Comparison of ENCODE assay signal across 1 cellular context in the genomic region with DNA sequence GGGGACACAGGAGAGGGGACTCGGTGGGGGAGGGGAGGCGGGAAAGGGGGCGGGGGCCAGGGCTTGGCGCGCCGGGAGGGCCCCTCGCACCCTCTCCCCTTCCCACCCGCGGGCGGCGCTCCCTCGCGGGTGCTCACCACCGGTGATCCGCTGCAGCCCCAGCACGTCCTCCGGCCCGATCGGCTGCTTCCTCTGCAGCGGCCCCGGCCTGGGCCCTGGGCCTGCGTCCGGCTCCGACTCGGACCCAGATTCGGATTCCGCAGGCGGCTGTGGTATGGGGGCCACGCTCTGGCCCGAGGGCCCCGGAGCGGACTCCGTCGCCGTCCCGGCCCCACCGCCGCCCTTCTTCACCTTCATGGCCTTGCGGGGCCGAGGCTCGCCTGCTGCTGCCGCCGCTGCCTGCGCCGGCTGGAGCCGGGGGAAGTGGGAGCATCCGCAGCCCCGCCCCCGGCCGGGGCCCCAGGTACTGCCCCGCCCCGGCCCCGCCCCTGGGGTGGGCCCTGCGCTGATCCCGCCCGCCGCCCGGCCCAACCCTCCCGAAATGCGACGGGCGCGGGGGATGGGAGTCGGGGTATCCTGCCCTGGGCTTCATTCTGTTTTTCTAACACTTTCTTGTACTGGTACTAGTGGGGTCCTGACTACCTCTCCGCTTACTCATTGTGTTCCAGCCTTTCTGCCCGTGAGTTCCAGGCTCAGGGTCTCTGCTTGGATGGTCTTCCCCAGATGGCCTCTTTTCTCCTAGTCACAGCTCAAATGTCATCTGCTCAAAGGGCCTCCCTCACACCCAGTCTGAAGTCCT.
TF ChIP-seq lines count a peak whose summit lies in the region.

A gene (minus strand): TSS at position 424 of the 799 bp plus-strand sequence. CDS start 67 bp downstream, at position 357.

TF ChIP-seq in HepG2, 621 proteins besides CTCF, POLR2A, EP300 and RAD21 (continued from another document and continues in another):
- TF ChIP-seq ARID2 (CRISPR knock-in tag; IDR thresholded peaks at IDR 0.05; ENCODE audit: borderline replicate concordance) (no peak), KAT2B (IDR thresholded peaks at IDR 0.05; ENCODE audit: borderline replicate concordance, low read depth, low read length) (no peak), FOXA1 (IDR thresholded peaks at IDR 0.05) (no peak), FOXA1 (CRISPR knock-in tag; IDR thresholded peaks at IDR 0.05) (no peak), GTF2F1 (IDR thresholded peaks at IDR 0.05; ENCODE audit: low read length) (no peak), ZNF773 (CRISPR knock-in tag; IDR thresholded peaks at IDR 0.05; ENCODE audit: borderline replicate concordance) (peak; percentile 62; the same call in 1 of the 2 replicates), KLF16 (CRISPR knock-in tag; IDR thresholded peaks at IDR 0.05) (peak in 1 of 2 experiments; percentile 55; a peak in 1 of 4 replicates), ZNF605 (CRISPR knock-in tag; IDR thresholded peaks at IDR 0.05) (0 out of 2 replicates have a peak, but pooled peaks have one; percentile 27), ZNF468 (CRISPR knock-in tag; IDR thresholded peaks at IDR 0.05) (0 out of 2 replicates have a peak, but pooled peaks have one; percentile 28), MYNN (CRISPR knock-in tag; IDR thresholded peaks at IDR 0.05; ENCODE audit: low read depth) (no peak), HNRNPUL1 (IDR thresholded peaks at IDR 0.05; ENCODE audit: low read depth, low read length) (no peak), ZNF572 (CRISPR knock-in tag; IDR thresholded peaks at IDR 0.05) (no peak), KLF15 (CRISPR knock-in tag; IDR thresholded peaks at IDR 0.05; ENCODE audit: borderline replicate concordance) (no peak), NBN (conservative IDR thresholded peaks at IDR 0.05) (no peak), ELF3 (CRISPR knock-in tag; IDR thresholded peaks at IDR 0.05) (0 out of 2 replicates have a peak, but pooled peaks have one; percentile 16), PHF20 (CRISPR knock-in tag; IDR thresholded peaks at IDR 0.05) (peak; percentile 51; the same call in 1 of the 2 replicates), EED (CRISPR knock-in tag; IDR thresholded peaks at IDR 0.05) (no peak), SSRP1 (CRISPR knock-in tag; IDR thresholded peaks at IDR 0.05) (no peak), ZSCAN20 (CRISPR knock-in tag; IDR thresholded peaks at IDR 0.05; ENCODE audit: borderline replicate concordance) (0 out of 2 replicates have a peak, but pooled peaks have one; percentile 62), KLF6 (CRISPR knock-in tag; IDR thresholded peaks at IDR 0.05) (0 out of 2 replicates have a peak, but pooled peaks have one; percentile 27), HOXA7 (CRISPR knock-in tag; IDR thresholded peaks at IDR 0.05) (no peak), ZNF510 (CRISPR knock-in tag; IDR thresholded peaks at IDR 0.05; ENCODE audit: low read depth) (no peak), KDM3A (CRISPR knock-in tag; IDR thresholded peaks at IDR 0.05; ENCODE audit: low read depth) (0 out of 2 replicates have a peak, but pooled peaks have one; percentile 35), STAG1 (CRISPR knock-in tag; IDR thresholded peaks at IDR 0.05) (no peak), HIVEP1 (CRISPR knock-in tag; IDR thresholded peaks at IDR 0.05) (0 out of 2 replicates have a peak, but pooled peaks have one; percentile 33), RBFOX2 (IDR thresholded peaks at IDR 0.05; ENCODE audit: low read depth, low read length) (peak; percentile 67), CHCHD3 (CRISPR knock-in tag; IDR thresholded peaks at IDR 0.05) (no peak), HDAC1 (CRISPR knock-in tag; IDR thresholded peaks at IDR 0.05) (peak; percentile 52; the same call in 1 of the 2 replicates), ZNF20 (CRISPR knock-in tag; IDR thresholded peaks at IDR 0.05) (no peak), ZNF547 (CRISPR knock-in tag; IDR thresholded peaks at IDR 0.05) (no peak), SRY (CRISPR knock-in tag; IDR thresholded peaks at IDR 0.05) (peak; percentile 64; the same call in 1 of the 2 replicates), KDM5A (IDR thresholded peaks at IDR 0.05; ENCODE audit: borderline replicate concordance, low read length) (no peak; the same call in 1 of the 2 replicates), GATAD1 (CRISPR knock-in tag; IDR thresholded peaks at IDR 0.05) (no peak), FOXK2 (IDR thresholded peaks at IDR 0.05) (no peak)
- TF ChIP-seq, protein P1, sequence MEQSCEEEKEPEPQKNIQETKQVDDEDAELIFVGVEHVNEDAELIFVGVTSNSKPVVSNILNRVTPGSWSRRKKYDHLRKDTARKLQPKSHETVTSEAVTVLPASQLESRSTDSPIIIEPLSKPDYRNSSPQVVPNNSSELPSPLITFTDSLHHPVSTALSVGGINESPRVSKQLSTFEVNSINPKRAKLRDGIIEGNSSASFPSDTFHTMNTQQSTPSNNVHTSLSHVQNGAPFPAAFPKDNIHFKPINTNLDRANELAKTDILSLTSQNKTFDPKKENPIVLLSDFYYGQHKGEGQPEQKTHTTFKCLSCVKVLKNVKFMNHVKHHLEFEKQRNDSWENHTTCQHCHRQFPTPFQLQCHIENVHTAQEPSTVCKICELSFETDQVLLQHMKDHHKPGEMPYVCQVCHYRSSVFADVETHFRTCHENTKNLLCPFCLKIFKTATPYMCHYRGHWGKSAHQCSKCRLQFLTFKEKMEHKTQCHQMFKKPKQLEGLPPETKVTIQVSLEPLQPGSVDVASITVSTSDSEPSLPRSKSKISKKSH (CRISPR knock-in tag; IDR thresholded peaks at IDR 0.05; ENCODE audit: borderline replicate concordance), result no peak
- TF ChIP-seq, protein P2, sequence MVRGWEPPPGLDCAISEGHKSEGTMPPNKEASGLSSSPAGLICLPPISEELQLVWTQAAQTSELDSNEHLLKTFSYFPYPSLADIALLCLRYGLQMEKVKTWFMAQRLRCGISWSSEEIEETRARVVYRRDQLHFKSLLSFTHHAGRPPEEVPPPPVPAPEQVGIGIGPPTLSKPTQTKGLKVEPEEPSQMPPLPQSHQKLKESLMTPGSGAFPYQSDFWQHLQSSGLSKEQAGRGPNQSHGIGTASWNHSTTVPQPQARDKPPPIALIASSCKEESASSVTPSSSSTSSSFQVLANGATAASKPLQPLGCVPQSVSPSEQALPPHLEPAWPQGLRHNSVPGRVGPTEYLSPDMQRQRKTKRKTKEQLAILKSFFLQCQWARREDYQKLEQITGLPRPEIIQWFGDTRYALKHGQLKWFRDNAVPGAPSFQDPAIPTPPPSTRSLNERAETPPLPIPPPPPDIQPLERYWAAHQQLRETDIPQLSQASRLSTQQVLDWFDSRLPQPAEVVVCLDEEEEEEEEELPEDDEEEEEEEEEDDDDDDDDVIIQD (CRISPR knock-in tag; IDR thresholded peaks at IDR 0.05; ENCODE audit: low read depth), result no peak
- TF ChIP-seq, protein P3, sequence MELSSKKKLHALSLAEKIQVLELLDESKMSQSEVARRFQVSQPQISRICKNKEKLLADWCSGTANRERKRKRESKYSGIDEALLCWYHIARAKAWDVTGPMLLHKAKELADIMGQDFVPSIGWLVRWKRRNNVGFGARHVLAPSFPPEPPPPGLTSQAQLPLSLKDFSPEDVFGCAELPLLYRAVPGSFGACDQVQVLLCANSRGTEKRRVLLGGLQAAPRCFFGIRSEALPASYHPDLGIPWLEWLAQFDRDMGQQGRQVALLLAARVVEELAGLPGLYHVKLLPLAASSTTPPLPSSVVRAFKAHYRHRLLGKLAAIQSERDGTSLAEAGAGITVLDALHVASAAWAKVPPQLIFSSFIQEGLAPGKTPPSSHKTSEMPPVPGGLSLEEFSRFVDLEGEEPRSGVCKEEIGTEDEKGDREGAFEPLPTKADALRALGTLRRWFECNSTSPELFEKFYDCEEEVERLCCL (CRISPR knock-in tag; IDR thresholded peaks at IDR 0.05; ENCODE audit: borderline replicate concordance), result no peak
- TF ChIP-seq, protein P4, sequence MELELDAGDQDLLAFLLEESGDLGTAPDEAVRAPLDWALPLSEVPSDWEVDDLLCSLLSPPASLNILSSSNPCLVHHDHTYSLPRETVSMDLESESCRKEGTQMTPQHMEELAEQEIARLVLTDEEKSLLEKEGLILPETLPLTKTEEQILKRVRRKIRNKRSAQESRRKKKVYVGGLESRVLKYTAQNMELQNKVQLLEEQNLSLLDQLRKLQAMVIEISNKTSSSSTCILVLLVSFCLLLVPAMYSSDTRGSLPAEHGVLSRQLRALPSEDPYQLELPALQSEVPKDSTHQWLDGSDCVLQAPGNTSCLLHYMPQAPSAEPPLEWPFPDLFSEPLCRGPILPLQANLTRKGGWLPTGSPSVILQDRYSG (CRISPR knock-in tag; IDR thresholded peaks at IDR 0.05), result peak; percentile 27; the same call in 1 of the 2 replicates
- TF ChIP-seq, protein P5, sequence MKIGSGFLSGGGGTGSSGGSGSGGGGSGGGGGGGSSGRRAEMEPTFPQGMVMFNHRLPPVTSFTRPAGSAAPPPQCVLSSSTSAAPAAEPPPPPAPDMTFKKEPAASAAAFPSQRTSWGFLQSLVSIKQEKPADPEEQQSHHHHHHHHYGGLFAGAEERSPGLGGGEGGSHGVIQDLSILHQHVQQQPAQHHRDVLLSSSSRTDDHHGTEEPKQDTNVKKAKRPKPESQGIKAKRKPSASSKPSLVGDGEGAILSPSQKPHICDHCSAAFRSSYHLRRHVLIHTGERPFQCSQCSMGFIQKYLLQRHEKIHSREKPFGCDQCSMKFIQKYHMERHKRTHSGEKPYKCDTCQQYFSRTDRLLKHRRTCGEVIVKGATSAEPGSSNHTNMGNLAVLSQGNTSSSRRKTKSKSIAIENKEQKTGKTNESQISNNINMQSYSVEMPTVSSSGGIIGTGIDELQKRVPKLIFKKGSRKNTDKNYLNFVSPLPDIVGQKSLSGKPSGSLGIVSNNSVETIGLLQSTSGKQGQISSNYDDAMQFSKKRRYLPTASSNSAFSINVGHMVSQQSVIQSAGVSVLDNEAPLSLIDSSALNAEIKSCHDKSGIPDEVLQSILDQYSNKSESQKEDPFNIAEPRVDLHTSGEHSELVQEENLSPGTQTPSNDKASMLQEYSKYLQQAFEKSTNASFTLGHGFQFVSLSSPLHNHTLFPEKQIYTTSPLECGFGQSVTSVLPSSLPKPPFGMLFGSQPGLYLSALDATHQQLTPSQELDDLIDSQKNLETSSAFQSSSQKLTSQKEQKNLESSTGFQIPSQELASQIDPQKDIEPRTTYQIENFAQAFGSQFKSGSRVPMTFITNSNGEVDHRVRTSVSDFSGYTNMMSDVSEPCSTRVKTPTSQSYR (CRISPR knock-in tag; IDR thresholded peaks at IDR 0.05; ENCODE audit: borderline replicate concordance), result peak; percentile 22; the same call in 1 of the 2 replicates
- TF ChIP-seq, protein P6, sequence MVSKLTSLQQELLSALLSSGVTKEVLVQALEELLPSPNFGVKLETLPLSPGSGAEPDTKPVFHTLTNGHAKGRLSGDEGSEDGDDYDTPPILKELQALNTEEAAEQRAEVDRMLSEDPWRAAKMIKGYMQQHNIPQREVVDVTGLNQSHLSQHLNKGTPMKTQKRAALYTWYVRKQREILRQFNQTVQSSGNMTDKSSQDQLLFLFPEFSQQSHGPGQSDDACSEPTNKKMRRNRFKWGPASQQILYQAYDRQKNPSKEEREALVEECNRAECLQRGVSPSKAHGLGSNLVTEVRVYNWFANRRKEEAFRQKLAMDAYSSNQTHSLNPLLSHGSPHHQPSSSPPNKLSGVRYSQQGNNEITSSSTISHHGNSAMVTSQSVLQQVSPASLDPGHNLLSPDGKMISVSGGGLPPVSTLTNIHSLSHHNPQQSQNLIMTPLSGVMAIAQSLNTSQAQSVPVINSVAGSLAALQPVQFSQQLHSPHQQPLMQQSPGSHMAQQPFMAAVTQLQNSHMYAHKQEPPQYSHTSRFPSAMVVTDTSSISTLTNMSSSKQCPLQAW (CRISPR knock-in tag; IDR thresholded peaks at IDR 0.05), result 0 out of 2 replicates have a peak, but pooled peaks have one; percentile 58
- TF ChIP-seq, protein P7, sequence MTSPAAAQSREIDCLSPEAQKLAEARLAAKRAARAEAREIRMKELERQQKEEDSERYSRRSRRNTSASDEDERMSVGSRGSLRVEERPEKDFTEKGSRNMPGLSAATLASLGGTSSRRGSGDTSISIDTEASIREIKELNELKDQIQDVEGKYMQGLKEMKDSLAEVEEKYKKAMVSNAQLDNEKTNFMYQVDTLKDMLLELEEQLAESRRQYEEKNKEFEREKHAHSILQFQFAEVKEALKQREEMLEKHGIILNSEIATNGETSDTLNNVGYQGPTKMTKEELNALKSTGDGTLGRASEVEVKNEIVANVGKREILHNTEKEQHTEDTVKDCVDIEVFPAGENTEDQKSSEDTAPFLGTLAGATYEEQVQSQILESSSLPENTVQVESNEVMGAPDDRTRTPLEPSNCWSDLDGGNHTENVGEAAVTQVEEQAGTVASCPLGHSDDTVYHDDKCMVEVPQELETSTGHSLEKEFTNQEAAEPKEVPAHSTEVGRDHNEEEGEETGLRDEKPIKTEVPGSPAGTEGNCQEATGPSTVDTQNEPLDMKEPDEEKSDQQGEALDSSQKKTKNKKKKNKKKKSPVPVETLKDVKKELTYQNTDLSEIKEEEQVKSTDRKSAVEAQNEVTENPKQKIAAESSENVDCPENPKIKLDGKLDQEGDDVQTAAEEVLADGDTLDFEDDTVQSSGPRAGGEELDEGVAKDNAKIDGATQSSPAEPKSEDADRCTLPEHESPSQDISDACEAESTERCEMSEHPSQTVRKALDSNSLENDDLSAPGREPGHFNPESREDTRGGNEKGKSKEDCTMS (CRISPR knock-in tag; conservative IDR thresholded peaks at IDR 0.05), result no peak
- TF ChIP-seq, protein P8, sequence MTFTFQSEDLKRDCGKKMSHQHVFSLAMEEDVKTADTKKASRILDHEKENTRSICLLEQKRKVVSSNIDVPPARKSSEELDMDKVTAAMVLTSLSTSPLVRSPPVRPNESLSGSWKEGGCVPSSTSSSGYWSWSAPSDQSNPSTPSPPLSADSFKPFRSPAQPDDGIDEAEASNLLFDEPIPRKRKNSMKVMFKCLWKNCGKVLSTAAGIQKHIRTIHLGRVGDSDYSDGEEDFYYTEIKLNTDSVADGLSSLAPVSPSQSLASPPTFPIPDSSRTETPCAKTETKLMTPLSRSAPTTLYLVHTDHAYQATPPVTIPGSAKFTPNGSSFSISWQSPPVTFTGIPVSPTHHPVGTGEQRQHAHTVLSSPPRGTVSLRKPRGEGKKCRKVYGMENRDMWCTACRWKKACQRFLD (CRISPR knock-in tag; IDR thresholded peaks at IDR 0.05; ENCODE audit: borderline replicate concordance), result no peak
- TF ChIP-seq, protein P9, sequence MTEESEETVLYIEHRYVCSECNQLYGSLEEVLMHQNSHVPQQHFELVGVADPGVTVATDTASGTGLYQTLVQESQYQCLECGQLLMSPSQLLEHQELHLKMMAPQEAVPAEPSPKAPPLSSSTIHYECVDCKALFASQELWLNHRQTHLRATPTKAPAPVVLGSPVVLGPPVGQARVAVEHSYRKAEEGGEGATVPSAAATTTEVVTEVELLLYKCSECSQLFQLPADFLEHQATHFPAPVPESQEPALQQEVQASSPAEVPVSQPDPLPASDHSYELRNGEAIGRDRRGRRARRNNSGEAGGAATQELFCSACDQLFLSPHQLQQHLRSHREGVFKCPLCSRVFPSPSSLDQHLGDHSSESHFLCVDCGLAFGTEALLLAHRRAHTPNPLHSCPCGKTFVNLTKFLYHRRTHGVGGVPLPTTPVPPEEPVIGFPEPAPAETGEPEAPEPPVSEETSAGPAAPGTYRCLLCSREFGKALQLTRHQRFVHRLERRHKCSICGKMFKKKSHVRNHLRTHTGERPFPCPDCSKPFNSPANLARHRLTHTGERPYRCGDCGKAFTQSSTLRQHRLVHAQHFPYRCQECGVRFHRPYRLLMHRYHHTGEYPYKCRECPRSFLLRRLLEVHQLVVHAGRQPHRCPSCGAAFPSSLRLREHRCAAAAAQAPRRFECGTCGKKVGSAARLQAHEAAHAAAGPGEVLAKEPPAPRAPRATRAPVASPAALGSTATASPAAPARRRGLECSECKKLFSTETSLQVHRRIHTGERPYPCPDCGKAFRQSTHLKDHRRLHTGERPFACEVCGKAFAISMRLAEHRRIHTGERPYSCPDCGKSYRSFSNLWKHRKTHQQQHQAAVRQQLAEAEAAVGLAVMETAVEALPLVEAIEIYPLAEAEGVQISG (CRISPR knock-in tag; IDR thresholded peaks at IDR 0.05), result peak; percentile 36
